ENCODE assay signal across 8 cellular contexts in genomic region chr19:7595466-7596133, GRCh38. TPM values are rescaled to one million over a fixed set of nuclear protein-coding genes. Genes with fewer than 3 reads are reported as not detected.
DNase-seq lines count a peak whose midpoint lies in the region; ATAC-seq, FAIRE-seq and TF ChIP-seq lines count a peak whose summit lies in the region.

Gene CAMSAP3 (plus strand): TSS chr19:7595863. CDS start chr19:7596003, 140 bp downstream.

- ATAC-seq in activated naive CD8-positive, alpha-beta T cell treated with anti-CD3 and anti-CD28 coated beads, Interleukin-2, amount 50 U/mL, for 24 hours: peak; percentile 70
- ATAC-seq in GM18517 (IDR thresholded peaks at IDR 0.05; ENCODE audit: unreplicated experiment): no peak

- H3K4me1 Mint-ChIP-seq in activated naive CD8-positive, alpha-beta T cell treated with anti-CD3 and anti-CD28 coated beads, Interleukin-2, amount 50 U/mL, for 24 hours: peaks cover 4% of the 10 kb centered on the region
- peaks cover 6 to 9% of the 10 kb centered on the region in 2 donors for H3K4me1 Mint-ChIP-seq in immature natural killer cell

- H3K4me2 ChIP-seq in OCI-LY3 (ENCODE audit: low read length): peak within 1 kb of the TSS; percentile 75

- no peak for FAIRE-seq in RCC 7860 (lab: Jason Lieb, UNC)

- H3K36me3 Mint-ChIP-seq in activated naive CD8-positive, alpha-beta T cell treated with anti-CD3 and anti-CD28 coated beads, Interleukin-2, amount 50 U/mL, for 24 hours (ENCODE audit: low read depth): no peaks in the 10 kb centered on the region
- peaks cover 0 to 3% (median 0%) of the 10 kb centered on the region in 3 donors for H3K36me3 Mint-ChIP-seq in immature natural killer cell

- H2AFZ ChIP-seq in OCI-LY3 (ENCODE audit: low read depth, low read length): no peak within 1 kb of the TSS; the same call in 1 of the 2 replicates

- TF ChIP-seq CTCF in OCI-LY3 (IDR thresholded peaks at IDR 0.05; ENCODE audit: low read depth, low read length): no peak

- DNase-seq in COR-L47 (lab: John Stamatoyannopoulos, UW) (peak; percentile 71), immature natural killer cell (peak in 1 of 3 donors; percentile 21), RCC 7860 (ENCODE audit: low spot score) (no peak)
- DNase-seq in activated naive CD8-positive, alpha-beta T cell treated with anti-CD3 and anti-CD28 coated beads, Interleukin-2, amount 50 U/mL, for 24 hours: peak; percentile 52
- DNase-seq in stimulated activated CD4-positive, alpha-beta T cell treated with anti-CD3 and anti-CD28 coated beads, Interleukin-2, amount 100 ng/mL, for 24 hours: peak; percentile 42 to 64

- no peaks in the 10 kb centered on the region for H3K9me3 Mint-ChIP-seq in activated naive CD8-positive, alpha-beta T cell treated with anti-CD3 and anti-CD28 coated beads, Interleukin-2, amount 50 U/mL, for 24 hours
- no peaks in the 10 kb centered on the region for H3K9me3 Mint-ChIP-seq in immature natural killer cell

- H3K27me3 Mint-ChIP-seq in activated naive CD8-positive, alpha-beta T cell treated with anti-CD3 and anti-CD28 coated beads, Interleukin-2, amount 50 U/mL, for 24 hours: peaks cover 35% of the 10 kb centered on the region
- H3K27me3 Mint-ChIP-seq in immature natural killer cell (ENCODE audit: low read depth in 3 of 3): peaks cover 10 to 27% (median 20%) of the 10 kb centered on the region in 3 donors

- H3K36me3 ChIP-seq in HUES48 (ENCODE audit: control insufficient read depth, insufficient read depth, low read length) (no peaks in the 10 kb centered on the region), OCI-LY3 (replicated peaks; ENCODE audit: low read depth, low read length) (no peaks in the 10 kb centered on the region)

- H3K27ac Mint-ChIP-seq in activated naive CD8-positive, alpha-beta T cell treated with anti-CD3 and anti-CD28 coated beads, Interleukin-2, amount 50 U/mL, for 24 hours: no peak within 1 kb of the TSS
- no peak within 1 kb of the TSS for H3K27ac Mint-ChIP-seq in immature natural killer cell

- no peaks in the 10 kb centered on the region for H4K20me1 ChIP-seq in OCI-LY3 (ENCODE audit: insufficient read depth, low read length)

- H3K4me3 ChIP-seq in HUES48 (ENCODE audit: low read depth, low read length) (peak within 1 kb of the TSS; percentile 71), OCI-LY3 (ENCODE audit: low read length) (peak within 1 kb of the TSS; percentile 74)

- H3K27me3 ChIP-seq in HUES48 (ENCODE audit: control insufficient read depth, insufficient read depth, low read length): no peaks in the 10 kb centered on the region
- H3K27me3 ChIP-seq in OCI-LY3 (ENCODE audit: low read depth, low read length): peaks cover 4% of the 10 kb centered on the region

- no peaks in the 10 kb centered on the region for H3K79me2 ChIP-seq in OCI-LY3 (ENCODE audit: low read length)

- H3K27ac ChIP-seq in HUES48 (ENCODE audit: low read depth, low read length) (no peak within 1 kb of the TSS), OCI-LY3 (ENCODE audit: low read length) (no peak within 1 kb of the TSS)

- H3K4me1 ChIP-seq in HUES48 (ENCODE audit: control insufficient read depth, insufficient read depth, low read length) (peaks cover 9% of the 10 kb centered on the region), OCI-LY3 (ENCODE audit: low read length) (no peaks in the 10 kb centered on the region)

- peak within 1 kb of the TSS; percentile 61 for H3K4me3 Mint-ChIP-seq in activated naive CD8-positive, alpha-beta T cell treated with anti-CD3 and anti-CD28 coated beads, Interleukin-2, amount 50 U/mL, for 24 hours
- H3K4me3 Mint-ChIP-seq in immature natural killer cell: peak within 1 kb of the TSS; percentile 48 to 75 (median 65)

- H3K9me3 ChIP-seq in HUES48 (ENCODE audit: control insufficient read depth, insufficient read depth, low read length): no peaks in the 10 kb centered on the region
- H3K9me3 ChIP-seq in OCI-LY3 (ENCODE audit: insufficient read depth, low read length): no peaks in the 10 kb centered on the region

- no peak within 1 kb of the TSS; the same call in 1 of the 2 replicates for H3K9ac ChIP-seq in HUES48 (ENCODE audit: low read depth, low read length)
- peak within 1 kb of the TSS; percentile 36; the same call in 1 of the 2 replicates for H3K9ac ChIP-seq in OCI-LY3 (ENCODE audit: low read length)

RNA-seq across cellular contexts. Expression of gene CAMSAP3, which starts in this region (rescaled TPM):
- polyA plus RNA-seq in immature natural killer cell: not detected
